In genomic region chr15:62164500-62165028, GRCh38 we compare ENCODE assay signal across 9 cellular contexts. TPM values are rescaled to one million over a fixed set of nuclear protein-coding genes. Genes with fewer than 3 reads are reported as not detected.
DNase-seq lines count a peak whose midpoint lies in the region; ATAC-seq and TF ChIP-seq lines count a peak whose summit lies in the region.
"Had no signal": no experiment of that assay in that cellular context is flagged by ENCODE, and none has a peak within 500 bp of the region (broad histone marks: within the 10 kb centered on the region; RNA-seq: fewer than 3 reads in every experiment).

No MANE protein-coding gene starts in this region.

- intact Hi-C loops in IMR-90 (cut with micrococcal nuclease), result loop anchor here (10.0 kb wide), 1 partner anchor 120 kb away; no protein-coding TSS in a partner anchor

- no peak overlapping the region for H2BK5ac ChIP-seq in IMR-90 (ENCODE audit: low read depth, low read length, poor library complexity, severe bottlenecking)

- BruUV-seq in IMR-90 (replicated peaks; lab: Mats Ljungman, UMichigan), result no TSS peak

- no peaks in the 10 kb centered on the region for H3K36me3 Mint-ChIP-seq in activated naive CD4-positive, alpha-beta T cell treated with anti-CD3 and anti-CD28 coated beads, Interleukin-2, amount 10 ng/mL, durations not matched to agents 7 days and 5 days

- DNase-seq in IMR-90, result no peak
- no peak for DNase-seq in activated naive CD4-positive, alpha-beta T cell treated with anti-CD3 and anti-CD28 coated beads, Interleukin-2, amount 10 ng/mL, durations not matched to agents 7 days and 5 days
- no peak for DNase-seq in iPS DF 6.9 (ENCODE audit: low read depth, low spot score)
- DNase-seq in stimulated activated CD8-positive, alpha-beta memory T cell treated with anti-CD3 and anti-CD28 coated beads, Interleukin-4, amount 100 ng/mL, for 48 hours, result peak; percentile 30
- DNase-seq in amygdala (lab: John Stamatoyannopoulos, UW), result no peak

- H3K4me1 ChIP-seq in IMR-90 (ENCODE audit: control insufficient read depth, insufficient read depth, low read length) (no peaks in the 10 kb centered on the region), iPS DF 6.9 (ENCODE audit: control insufficient read depth, insufficient read depth, low read length) (no peaks in the 10 kb centered on the region; the same call in 1 of the 2 replicates)

- no peak overlapping the region for H2BK20ac ChIP-seq in IMR-90 (ENCODE audit: low read depth, low read length)

- H4K5ac ChIP-seq in IMR-90 (ENCODE audit: low read depth, low read length), result no peak overlapping the region

- no peak overlapping the region for H3K4me3 ChIP-seq in IMR-90 (ENCODE audit: insufficient read depth, low read depth, low read length)
- peak overlapping the region; percentile 34; the same call in 1 of the 2 replicates for H3K4me3 ChIP-seq in iPS DF 6.9 (ENCODE audit: low read length)

- H2BK120ac ChIP-seq in IMR-90 (ENCODE audit: low read depth, low read length), result no peak overlapping the region

- WGBS in IMR-90 (ENCODE audit: extremely low coverage in 2 of 2, insufficient read length in 1 of 2), 2 experiments, result 2% methylated on average over 22 of the region's 76 CpGs; no CpG with 5 or more reads in 1 of the 2 experiments
- no CpG with 5 or more reads among the region's 76 CpGs for WGBS in iPS DF 6.9 (ENCODE audit: insufficient coverage, insufficient read length)

- H3K27me3 ChIP-seq in IMR-90 (ENCODE audit: control insufficient read depth, insufficient read depth, low read length), result peaks cover 54% of the 10 kb centered on the region
- peaks cover 22% of the 10 kb centered on the region for H3K27me3 ChIP-seq in iPS DF 6.9 (ENCODE audit: control insufficient read depth, insufficient read depth, low read length)

- H4K91ac ChIP-seq in IMR-90 (ENCODE audit: insufficient read depth, low read depth, low read length), result no peak overlapping the region

- no peak overlapping the region for H4K8ac ChIP-seq in IMR-90 (ENCODE audit: low read depth in 2 of 2, low read length in 2 of 2)

- POLR2A ChIA-PET in IMR-90 (lab: Charles Lee; ENCODE audit: unreplicated experiment), result no interaction called here

- no peak overlapping the region for H2AK5ac ChIP-seq in IMR-90 (ENCODE audit: low read depth, low read length)

- no peak overlapping the region for H2BK15ac ChIP-seq in IMR-90 (ENCODE audit: low read depth, low read length)

- H3K9me1 ChIP-seq in IMR-90 (ENCODE audit: insufficient read depth, low read length), result no peaks in the 10 kb centered on the region

- dilution Hi-C loops in IMR-90 (cut with HindIII; ENCODE audit: low sequenced_read_pairs, unreplicated experiment), result no loop called here

- no peak for TF ChIP-seq CTCF in IMR-90 (conservative IDR thresholded peaks at IDR 0.05; ENCODE audit: low read depth, low read length)

- CTCF ChIA-PET in IMR-90 (lab: Yijun Ruan, JAX), result no interaction called here
- CTCF ChIA-PET in activated naive CD4-positive, alpha-beta T cell treated with anti-CD3 and anti-CD28 coated beads, Interleukin-2, amount 10 ng/mL, durations not matched to agents 7 days and 5 days (lab: Charles Lee), result interaction anchor here (0.8 to 1.0 kb wide), 2 partner anchors 93 to 95 kb away, joined by 3 read pairs; no protein-coding TSS in a partner anchor

- TF ChIP-seq RAD21 in IMR-90 (IDR thresholded peaks at IDR 0.05; ENCODE audit: low read length), result no peak

- no peak overlapping the region for H3K4ac ChIP-seq in IMR-90 (ENCODE audit: low read depth, low read length)

- no peak overlapping the region for H3K14ac ChIP-seq in IMR-90 (replicated peaks; ENCODE audit: low read depth, low read length)

- H3K9ac ChIP-seq in IMR-90 (ENCODE audit: low read depth, low read length), result no peak overlapping the region

- no peaks in the 10 kb centered on the region for H4K20me1 ChIP-seq in IMR-90 (ENCODE audit: insufficient read depth, low read length)

- peaks cover 85% of the 10 kb centered on the region for H3K27me3 Mint-ChIP-seq in activated naive CD4-positive, alpha-beta T cell treated with anti-CD3 and anti-CD28 coated beads, Interleukin-2, amount 10 ng/mL, durations not matched to agents 7 days and 5 days

- H3K79me1 ChIP-seq in IMR-90 (ENCODE audit: low read depth in 1 of 2, low read length in 2 of 2), result no peaks in the 10 kb centered on the region

- no peak overlapping the region for H3K18ac ChIP-seq in IMR-90 (ENCODE audit: low read depth, low read length)

- ATAC-seq in IMR-90 (ENCODE audit: low read depth) (peak; percentile 24; the same call in 1 of the 2 replicates), HG03378 (IDR thresholded peaks at IDR 0.05; ENCODE audit: unreplicated experiment) (no peak), HG02884 (IDR thresholded peaks at IDR 0.05; ENCODE audit: unreplicated experiment) (no peak)

- no peak overlapping the region for H3K27ac Mint-ChIP-seq in activated naive CD4-positive, alpha-beta T cell treated with anti-CD3 and anti-CD28 coated beads, Interleukin-2, amount 10 ng/mL, durations not matched to agents 7 days and 5 days

- peak overlapping the region; percentile 24 for H2AFZ ChIP-seq in IMR-90 (replicated peaks; ENCODE audit: low read length, poor library complexity)

- no peak overlapping the region for H3K56ac ChIP-seq in IMR-90 (ENCODE audit: extremely low read depth, insufficient read depth, low read length)

- H2AK9ac ChIP-seq in IMR-90 (replicated peaks; ENCODE audit: low read depth, low read length, poor library complexity), result no peak overlapping the region

- H3K27ac ChIP-seq in IMR-90 (ENCODE audit: insufficient read depth, low read length) (no peak overlapping the region), iPS DF 6.9 (ENCODE audit: low read length) (no peak overlapping the region)
- H3K27ac ChIP-seq: epithelial cell of prostate had no signal

- TF ChIP-seq POLR2A in IMR-90 (IDR thresholded peaks at IDR 0.05; ENCODE audit: low read depth, low read length), result no peak

- no peaks in the 10 kb centered on the region for H3K36me3 ChIP-seq in IMR-90 (ENCODE audit: control insufficient read depth, insufficient read depth, low read length)
- no peaks in the 10 kb centered on the region for H3K36me3 ChIP-seq in iPS DF 6.9 (ENCODE audit: control insufficient read depth, insufficient read depth, low read length)

- H3K23ac ChIP-seq in IMR-90 (ENCODE audit: low read depth, low read length), result no peak overlapping the region

- peak overlapping the region; percentile 68 for H3K4me3 Mint-ChIP-seq in activated naive CD4-positive, alpha-beta T cell treated with anti-CD3 and anti-CD28 coated beads, Interleukin-2, amount 10 ng/mL, durations not matched to agents 7 days and 5 days

- no peaks in the 10 kb centered on the region for H3K9me3 Mint-ChIP-seq in activated naive CD4-positive, alpha-beta T cell treated with anti-CD3 and anti-CD28 coated beads, Interleukin-2, amount 10 ng/mL, durations not matched to agents 7 days and 5 days

- peak overlapping the region; percentile 57; the same call in 1 of the 2 replicates for H3K4me2 ChIP-seq in IMR-90 (ENCODE audit: low read depth, low read length)

- in situ Hi-C loops in IMR-90 (cut with MboI; ENCODE audit: low sequenced_read_pairs), result no loop called here

- H3K9me3 ChIP-seq in IMR-90 (ENCODE audit: control insufficient read depth, insufficient read depth, low read length) (peaks cover 2% of the 10 kb centered on the region; the same call in 1 of the 2 replicates), iPS DF 6.9 (ENCODE audit: control insufficient read depth, insufficient read depth, low read length) (no peaks in the 10 kb centered on the region)

- peaks cover 13% of the 10 kb centered on the region for H3K4me1 Mint-ChIP-seq in activated naive CD4-positive, alpha-beta T cell treated with anti-CD3 and anti-CD28 coated beads, Interleukin-2, amount 10 ng/mL, durations not matched to agents 7 days and 5 days

TF ChIP-seq in IMR-90, 13 proteins besides CTCF, POLR2A, EP300 and RAD21:
- TF ChIP-seq MAZ (IDR thresholded peaks at IDR 0.05; ENCODE audit: borderline replicate concordance, low read depth, low read length) (no peak), FOS (IDR thresholded peaks at IDR 0.05; ENCODE audit: low read depth, low read length) (no peak), NFE2L2 (IDR thresholded peaks at IDR 0.05; ENCODE audit: low read depth, low read length) (no peak), CEBPB (IDR thresholded peaks at IDR 0.05; ENCODE audit: low read depth, low read length) (no peak), CHD1 (IDR thresholded peaks at IDR 0.05; ENCODE audit: low read depth, low read length) (no peak), BHLHE40 (IDR thresholded peaks at IDR 0.05; ENCODE audit: low read depth, low read length) (no peak), SMC3 (IDR thresholded peaks at IDR 0.05; ENCODE audit: low read depth, low read length) (no peak), MAFK (IDR thresholded peaks at IDR 0.05; ENCODE audit: low read depth, low read length) (no peak), RCOR1 (IDR thresholded peaks at IDR 0.05; ENCODE audit: insufficient replicate concordance, low read length) (no peak), MXI1 (IDR thresholded peaks at IDR 0.05; ENCODE audit: borderline replicate concordance, low read depth, low read length) (no peak), RFX5 (IDR thresholded peaks at IDR 0.05; ENCODE audit: low read depth, low read length) (no peak), ELK1 (IDR thresholded peaks at IDR 0.05; ENCODE audit: borderline replicate concordance, low read depth, low read length) (no peak), USF2 (IDR thresholded peaks at IDR 0.05; ENCODE audit: low read depth, low read length) (no peak)

RNA-seq across cellular contexts. Expression of gene C2CD4B, which starts 0.5 kb away (rescaled TPM):
- not detected in 2 replicates for total RNA-seq in IMR-90 (2012; rRNA removed)
- polyA plus RNA-seq in IMR-90 (2012; rRNA removed), result not detected in 2 replicates
- polyA plus RNA-seq in IMR-90 (2012; cell fraction: cytosol; rRNA removed), result not detected in 2 replicates
- not detected in 2 replicates for polyA plus RNA-seq in IMR-90 (2012; cell fraction: nucleus; rRNA removed; ENCODE audit: low replicate concordance)
- total RNA-seq: HT1080 had no signal
